ENCODE assay signal across 26 cellular contexts in the genomic region with DNA sequence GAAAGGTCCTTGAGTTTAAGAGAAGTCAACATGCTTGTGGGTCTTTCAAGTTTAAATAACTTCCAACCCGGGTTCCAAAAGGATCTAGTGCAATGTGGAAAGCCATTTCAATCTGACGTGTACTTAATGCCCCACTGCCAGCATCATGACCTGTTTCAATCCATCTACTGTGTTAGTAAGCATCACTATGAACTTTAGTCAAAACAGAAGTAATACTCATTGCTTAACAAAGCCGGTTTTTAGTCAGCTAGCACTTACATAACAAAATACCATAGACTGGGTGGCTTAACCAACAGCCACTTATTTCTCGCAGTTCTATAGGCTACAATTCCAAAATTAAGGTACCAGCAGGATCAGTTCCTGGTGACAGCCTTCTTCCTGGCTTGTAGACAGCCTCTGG.
DNase-seq lines count a peak whose midpoint lies in the region; ATAC-seq and TF ChIP-seq lines count a peak whose summit lies in the region.
"Had no signal": no experiment of that assay in that cellular context is flagged by ENCODE, and none has a peak within 500 bp of the region (broad histone marks: within the 10 kb centered on the region; RNA-seq: fewer than 3 reads in every experiment).

No MANE protein-coding gene starts in this region.

- H3K36me3 ChIP-seq in OCI-LY7 (ENCODE audit: insufficient read depth, low read length): no peaks in the 10 kb centered on the region
- H3K36me3 ChIP-seq: breast epithelium, left lung, prostate gland had no signal

- POLR2A ChIA-PET in activated CD4-positive, alpha-beta T cell treated with anti-CD3 and anti-CD28 coated beads for 36 hours (lab: Charles Lee): no interaction called here
- POLR2A ChIA-PET in OCI-LY7 (lab: Charles Lee): no interaction called here

- no peaks in the 10 kb centered on the region for H3K9me2 ChIP-seq in OCI-LY7 (ENCODE audit: insufficient read depth, low read length)

- H3K4me3 ChIP-seq in OCI-LY7 (ENCODE audit: low read depth, low read length, poor library complexity, severe bottlenecking): no peak overlapping the region
- H3K4me3 ChIP-seq: breast epithelium, left lung, prostate gland had no signal

- H4K20me1 ChIP-seq in OCI-LY7 (ENCODE audit: insufficient read depth, low read length): no peaks in the 10 kb centered on the region

- H3K27me3 Mint-ChIP-seq in activated CD4-positive, alpha-beta T cell treated with anti-CD3 and anti-CD28 coated beads for 36 hours: no peaks in the 10 kb centered on the region
- no peaks in the 10 kb centered on the region for H3K27me3 Mint-ChIP-seq in mesothelial cell of epicardium (ENCODE audit: low read depth)
- H3K27me3 Mint-ChIP-seq: activated naive CD8-positive, alpha-beta T cell treated with anti-CD3 and anti-CD28 coated beads, Interleukin-2, amount 50 U/mL, for 24 hours; B cell had no signal

- H3K36me3 Mint-ChIP-seq in activated CD4-positive, alpha-beta T cell treated with anti-CD3 and anti-CD28 coated beads for 36 hours (ENCODE audit: low read depth): no peaks in the 10 kb centered on the region
- H3K36me3 Mint-ChIP-seq in mesothelial cell of epicardium: peaks cover 9% of the 10 kb centered on the region

- H2AFZ ChIP-seq in OCI-LY7 (ENCODE audit: low read length): no peak overlapping the region; the same call in 1 of the 2 replicates

- no peak overlapping the region for H3K27ac Mint-ChIP-seq in activated CD4-positive, alpha-beta T cell treated with anti-CD3 and anti-CD28 coated beads for 36 hours
- peak overlapping the region; percentile 89 for H3K27ac Mint-ChIP-seq in mesothelial cell of epicardium
- H3K27ac Mint-ChIP-seq: activated naive CD8-positive, alpha-beta T cell treated with anti-CD3 and anti-CD28 coated beads, Interleukin-2, amount 50 U/mL, for 24 hours; activated T-helper 2 cell treated with anti-CD3 and anti-CD28 coated beads, Interferon-gamma antibody, Interleukin-2, Interleukin-4, amounts not matched to agents 10 μg/mL and 5 μg/mL and 100 μg/mL, durations not matched to agents 14 hours and 24 hours and 36 hours; B cell had no signal

- intact Hi-C loops in activated CD4-positive, alpha-beta T cell treated with anti-CD3 and anti-CD28 coated beads for 36 hours (cut with DNase I, micrococcal nuclease): loop anchor here in 1 of 2 experiments (5.0 kb wide), 1 partner anchor 1768 kb away; no protein-coding TSS in a partner anchor
- intact Hi-C loops in OCI-LY7 (cut with micrococcal nuclease; ENCODE audit: unreplicated experiment): loop anchor here (5.0 kb wide), 2 partner anchors 803 to 1768 kb away; no protein-coding TSS in a partner anchor

- H3K79me2 ChIP-seq in OCI-LY7 (ENCODE audit: insufficient read depth, low read depth, low read length): no peaks in the 10 kb centered on the region

- H3K9me3 ChIP-seq in OCI-LY7 (ENCODE audit: low read length): no peaks in the 10 kb centered on the region
- H3K9me3 ChIP-seq: breast epithelium, left lung, prostate gland had no signal

- no peaks in the 10 kb centered on the region for H3K9me3 Mint-ChIP-seq in activated CD4-positive, alpha-beta T cell treated with anti-CD3 and anti-CD28 coated beads for 36 hours (ENCODE audit: low read depth)
- H3K9me3 Mint-ChIP-seq in mesothelial cell of epicardium: no peaks in the 10 kb centered on the region
- H3K9me3 Mint-ChIP-seq: activated naive CD8-positive, alpha-beta T cell treated with anti-CD3 and anti-CD28 coated beads, Interleukin-2, amount 50 U/mL, for 24 hours; activated T-helper 2 cell treated with anti-CD3 and anti-CD28 coated beads, Interferon-gamma antibody, Interleukin-2, Interleukin-4, amounts not matched to agents 10 μg/mL and 5 μg/mL and 100 μg/mL, durations not matched to agents 14 hours and 24 hours and 36 hours had no signal

- BruUV-seq in OCI-LY7 (replicated peaks; lab: Mats Ljungman, UMichigan): no TSS peak

- no peak overlapping the region for H3K27ac ChIP-seq in OCI-LY7 (ENCODE audit: low read depth, low read length, poor library complexity, severe bottlenecking)
- H3K27ac ChIP-seq: 22Rv1, breast epithelium, HL-60, left lung, prostate gland, RWPE1 had no signal

- no peak for TF ChIP-seq CTCF in mesothelial cell of epicardium (IDR thresholded peaks at IDR 0.05; ENCODE audit: unreplicated experiment)
- no peak for TF ChIP-seq CTCF in OCI-LY7 (conservative IDR thresholded peaks at IDR 0.05; ENCODE audit: low read length)

- CTCF ChIA-PET in activated CD4-positive, alpha-beta T cell treated with anti-CD3 and anti-CD28 coated beads for 36 hours (lab: Charles Lee): no interaction called here
- CTCF ChIA-PET in OCI-LY7 (lab: Charles Lee; ENCODE audit: unreplicated experiment): no interaction called here

- no peaks in the 10 kb centered on the region for H3K4me1 ChIP-seq in OCI-LY7 (ENCODE audit: insufficient read depth, low read length, poor library complexity, severe bottlenecking)
- H3K4me1 ChIP-seq: breast epithelium, left lung, prostate gland had no signal

- peak; percentile 12 for ATAC-seq in activated CD4-positive, alpha-beta T cell treated with anti-CD3 and anti-CD28 coated beads for 36 hours
- peak; percentile 82 for ATAC-seq in HG02571 (IDR thresholded peaks at IDR 0.05; ENCODE audit: unreplicated experiment)
- peak; percentile 83 for ATAC-seq in HG03103 (IDR thresholded peaks at IDR 0.05; ENCODE audit: low read depth, unreplicated experiment)
- ATAC-seq: activated naive CD8-positive, alpha-beta T cell treated with anti-CD3 and anti-CD28 coated beads, Interleukin-2, amount 50 U/mL, for 24 hours; left lung had no signal

- H3K4me1 Mint-ChIP-seq in activated CD4-positive, alpha-beta T cell treated with anti-CD3 and anti-CD28 coated beads for 36 hours: no peaks in the 10 kb centered on the region
- peaks cover 71% of the 10 kb centered on the region for H3K4me1 Mint-ChIP-seq in mesothelial cell of epicardium
- H3K4me1 Mint-ChIP-seq: activated naive CD8-positive, alpha-beta T cell treated with anti-CD3 and anti-CD28 coated beads, Interleukin-2, amount 50 U/mL, for 24 hours; B cell had no signal

- no peak overlapping the region for H3K4me2 ChIP-seq in OCI-LY7 (ENCODE audit: low read length)

- no peak overlapping the region for H3K4me3 Mint-ChIP-seq in activated CD4-positive, alpha-beta T cell treated with anti-CD3 and anti-CD28 coated beads for 36 hours
- H3K4me3 Mint-ChIP-seq in mesothelial cell of epicardium: no peak overlapping the region
- H3K4me3 Mint-ChIP-seq: activated naive CD8-positive, alpha-beta T cell treated with anti-CD3 and anti-CD28 coated beads, Interleukin-2, amount 50 U/mL, for 24 hours; B cell had no signal

- no peak for DNase-seq in activated CD4-positive, alpha-beta T cell treated with anti-CD3 and anti-CD28 coated beads for 36 hours
- DNase-seq in activated CD4-positive, alpha-beta T cell treated with anti-CD3 and anti-CD28 coated beads for 1 hour: no peak
- no peak for DNase-seq in mesothelial cell of epicardium (ENCODE audit: low spot score in 2 of 2, unreplicated experiment in 2 of 2)
- DNase-seq in OCI-LY7 (ENCODE audit: low spot score): no peak
- no peak for DNase-seq in activated naive CD4-positive, alpha-beta T cell treated with Interleukin-2 at 50 U/mL for 16 hours
- DNase-seq in central memory CD4-positive, alpha-beta T cell: no peak
- DNase-seq: activated CD4-positive, CD25-positive, alpha-beta regulatory T cell treated with anti-CD3 and anti-CD28 coated beads, Interleukin-2, amount 50 U/mL, for 72 hours; activated naive CD8-positive, alpha-beta T cell treated with anti-CD3 and anti-CD28 coated beads, Interleukin-2, amount 50 U/mL, for 24 hours; cortex of kidney; head of caudate nucleus; IMR-90; left lung; MM.1S; NCI-H187; NCI-H446; small intestine; stimulated activated CD4-positive, alpha-beta T cell treated with anti-CD3 and anti-CD28 coated beads, Interleukin-4, amount 100 ng/mL, for 4 hours had no signal

Comparison
In these comparisons a context has a peak if more than half of its experiments do, and no peak if none do; other contexts are left out.
1. ATAC-seq: peak in every context shown above with its lines; median percentile 83 in HG03103; 82 in HG02571; 12 in activated CD4-positive, alpha-beta T cell treated with anti-CD3 and anti-CD28 coated beads for 36 hours.